ENCODE assay signal across 17 cellular contexts in genomic region chr18:36281941-36282340, GRCh38. TPM values are rescaled to one million over a fixed set of nuclear protein-coding genes. Genes with fewer than 3 reads are reported as not detected.
DNase-seq lines count a peak whose midpoint lies in the region; ATAC-seq lines count a peak whose summit lies in the region.
"Had no signal": no experiment of that assay in that cellular context is flagged by ENCODE, and none has a peak within 500 bp of the region (broad histone marks: within the 10 kb centered on the region; RNA-seq: fewer than 3 reads in every experiment).

No MANE protein-coding gene starts in this region.

- no peaks in the 10 kb centered on the region for H3K9me3 ChIP-seq in naive thymus-derived CD4-positive, alpha-beta T cell (ENCODE audit: control insufficient read depth in 2 of 3, low read length in 3 of 3)
- H3K9me3 ChIP-seq: Peyer's patch had no signal

- intact Hi-C loops in naive thymus-derived CD4-positive, alpha-beta T cell (cut with micrococcal nuclease): loop anchor here (5.0 to 10.0 kb wide), 3 partner anchors 95 to 1050 kb away; partner anchors contain the start of gene MOCOS (in 1 of the 2)

- H3K4me3 Mint-ChIP-seq in naive thymus-derived CD4-positive, alpha-beta T cell: no peak overlapping the region
- H3K4me3 Mint-ChIP-seq: IgD-negative memory B cell had no signal

- CTCF ChIA-PET in naive thymus-derived CD4-positive, alpha-beta T cell (lab: Charles Lee): interaction anchor here (0.8 to 6.6 kb wide), 7 partner anchors 10 to 526 kb away, joined by 3 to 83 read pairs (median 5); no protein-coding TSS in a partner anchor

- H3K27me3 ChIP-seq in naive thymus-derived CD4-positive, alpha-beta T cell (ENCODE audit: control insufficient read depth in 2 of 2, insufficient read depth in 2 of 2, low read length in 2 of 2): no peaks in the 10 kb centered on the region
- H3K27me3 ChIP-seq: Peyer's patch had no signal

- H3K4me3 ChIP-seq in naive thymus-derived CD4-positive, alpha-beta T cell (ENCODE audit: low read length): no peak overlapping the region
- H3K4me3 ChIP-seq: Peyer's patch had no signal

- H3K27ac Mint-ChIP-seq in naive thymus-derived CD4-positive, alpha-beta T cell: no peak overlapping the region
- H3K27ac Mint-ChIP-seq: IgD-negative memory B cell had no signal

- H3K9me3 Mint-ChIP-seq in naive thymus-derived CD4-positive, alpha-beta T cell: no peaks in the 10 kb centered on the region
- H3K9me3 Mint-ChIP-seq: IgD-negative memory B cell had no signal

- H3K4me1 ChIP-seq in naive thymus-derived CD4-positive, alpha-beta T cell (ENCODE audit: control insufficient read depth in 2 of 2, insufficient read depth in 2 of 2, low read length in 2 of 2): no peaks in the 10 kb centered on the region
- H3K4me1 ChIP-seq: Peyer's patch had no signal

- DNase-seq in COR-L47 (lab: John Stamatoyannopoulos, UW): peak; percentile 57
- peak; percentile 34 for DNase-seq in M059J (ENCODE audit: low read depth)
- DNase-seq in NCI-H524 (lab: John Stamatoyannopoulos, UW): peak; percentile 72 to 86
- peak; percentile 5 for DNase-seq in dermis blood vessel endothelial cell
- no peak for DNase-seq in OCI-M2 (lab: John Stamatoyannopoulos, UW; ENCODE audit: unreplicated experiment)
- DNase-seq in naive thymus-derived CD4-positive, alpha-beta T cell: no peak
- DNase-seq: AML-193, Calu3, DND-41, NCI-H774, Peyer's patch, SHP77 treated with DMSO at 0.1 percent for 48 hours had no signal

- ATAC-seq in HG03432 (IDR thresholded peaks at IDR 0.05; ENCODE audit: unreplicated experiment) (no peak), HG03439 (IDR thresholded peaks at IDR 0.05; ENCODE audit: unreplicated experiment) (no peak)
- no peak for ATAC-seq in naive thymus-derived CD4-positive, alpha-beta T cell

- H3K27me3 Mint-ChIP-seq in naive thymus-derived CD4-positive, alpha-beta T cell: peaks cover 18 to 51% (median 30%) of the 10 kb centered on the region in 5 donors

- no peaks in the 10 kb centered on the region for H3K36me3 Mint-ChIP-seq in naive thymus-derived CD4-positive, alpha-beta T cell
- H3K36me3 Mint-ChIP-seq: IgD-negative memory B cell had no signal

- no peak overlapping the region for H3K27ac ChIP-seq in naive thymus-derived CD4-positive, alpha-beta T cell (ENCODE audit: low read depth, low read length)
- H3K27ac ChIP-seq: Peyer's patch had no signal

- no peaks in the 10 kb centered on the region for H3K36me3 ChIP-seq in naive thymus-derived CD4-positive, alpha-beta T cell (ENCODE audit: control insufficient read depth in 2 of 3, insufficient read depth in 3 of 3, low read length in 3 of 3)
- H3K36me3 ChIP-seq: Peyer's patch had no signal

- peaks cover 0 to 4% (median 0%) of the 10 kb centered on the region in 7 donors for H3K4me1 Mint-ChIP-seq in naive thymus-derived CD4-positive, alpha-beta T cell

- POLR2A ChIA-PET in naive thymus-derived CD4-positive, alpha-beta T cell (lab: Charles Lee): no interaction called here

RNA-seq across cellular contexts. Expression of gene FHOD3, which starts 15.6 kb away (rescaled TPM):
- total RNA-seq in M059J (2014; rRNA removed; shearing (Covaris generic)): 8.1 and 13.1 TPM in 2 replicates
- total RNA-seq in dermis blood vessel endothelial cell: 0.14 and 0.34 TPM in 2 replicates
- not detected for total RNA-seq in naive thymus-derived CD4-positive, alpha-beta T cell
- not detected for polyA plus RNA-seq in naive thymus-derived CD4-positive, alpha-beta T cell
- total RNA-seq: HT-29; T-helper 2 cell treated with Interferon-gamma antibody and Interleukin-4, amounts not matched to agents 100 ng/mL and 5 ng/mL, for 36 hours had no signal
- polyA plus RNA-seq: IgD-negative memory B cell had no signal

Comparison
In these comparisons a context has a peak if more than half of its experiments do, and no peak if none do; other contexts are left out.
1. DNase-seq: peak in COR-L47 (single experiment), M059J (single experiment), NCI-H524 (2 of 2) and dermis blood vessel endothelial cell (single experiment); none in OCI-M2 (single experiment) and naive thymus-derived CD4-positive, alpha-beta T cell (0 of 9).